8 cellular contexts compared by ENCODE assay signal in genomic region chr4:166091914-166092510, GRCh38.
A peak's percentile ranks its signal among the peaks of the same experiment; 100 is the strongest.
DNase-seq lines count a peak whose midpoint lies in the region; ATAC-seq, FAIRE-seq and TF ChIP-seq lines count a peak whose summit lies in the region.

No MANE protein-coding gene starts in this region.

- FAIRE-seq in urothelium cell line (lab: Jason Lieb, UNC): no peak

- intact Hi-C loops in right cardiac atrium (cut with DNase I): loop anchor here in 3 of 4 donors (2.0 to 5.0 kb wide), 2 partner anchors 555 kb away; no protein-coding TSS in a partner anchor

- under 1% methylated on average over 2 of the region's 2 CpGs for WGBS in right cardiac atrium

- H3K4me1 ChIP-seq in right atrium auricular region (no peaks in the 10 kb centered on the region), right cardiac atrium (ENCODE audit: control insufficient read depth, insufficient read depth, low read length) (no peaks in the 10 kb centered on the region)

- no peak overlapping the region for H3K27ac ChIP-seq in right atrium auricular region
- H3K27ac ChIP-seq in right cardiac atrium (ENCODE audit: low read length): no peak overlapping the region

- DNase-seq in right atrium auricular region (ENCODE audit: low spot score) (no peak), right cardiac atrium (no peak), NCI-H1417 (lab: John Stamatoyannopoulos, UW) (peak in 2 of 3 experiments; percentile 9 to 79), inferior parietal cortex (ENCODE audit: extremely low spot score) (peak; percentile 75), urothelium cell line (ENCODE audit: low spot score) (peak; percentile 9), retina (no peak)

- H3K9me3 ChIP-seq in right atrium auricular region: no peaks in the 10 kb centered on the region
- H3K9me3 ChIP-seq in right cardiac atrium (ENCODE audit: control insufficient read depth, low read length): no peaks in the 10 kb centered on the region

- H3K4me3 ChIP-seq in right atrium auricular region (no peak overlapping the region), right cardiac atrium (ENCODE audit: low read length) (no peak overlapping the region), WI38 (ENCODE audit: low read depth, low read length) (no peak overlapping the region)

- no peaks in the 10 kb centered on the region for H3K27me3 ChIP-seq in right atrium auricular region
- no peaks in the 10 kb centered on the region for H3K27me3 ChIP-seq in right cardiac atrium (ENCODE audit: control insufficient read depth, insufficient read depth)

- no peaks in the 10 kb centered on the region for H3K36me3 ChIP-seq in right atrium auricular region

- TF ChIP-seq CTCF in right atrium auricular region (IDR thresholded peaks at IDR 0.05) (peak; percentile 55 to 78), WI38 (IDR thresholded peaks at IDR 0.05; ENCODE audit: low read depth, low read length) (0 out of 2 replicates have a peak, but pooled peaks have one; percentile 11)

- ATAC-seq in right cardiac atrium (no peak), HG02840 (IDR thresholded peaks at IDR 0.05; ENCODE audit: low FRiP score, unreplicated experiment) (peak; percentile 75)

Comparison
In these comparisons a context has a peak if more than half of its experiments do, and no peak if none do; other contexts are left out.
1. DNase-seq: peak in NCI-H1417 (2 of 3), inferior parietal cortex (single experiment) and urothelium cell line (single experiment); none in right atrium auricular region (single experiment), right cardiac atrium (0 of 3) and retina (single experiment).